ENCODE assay signal across 1 cellular context in the genomic region with DNA sequence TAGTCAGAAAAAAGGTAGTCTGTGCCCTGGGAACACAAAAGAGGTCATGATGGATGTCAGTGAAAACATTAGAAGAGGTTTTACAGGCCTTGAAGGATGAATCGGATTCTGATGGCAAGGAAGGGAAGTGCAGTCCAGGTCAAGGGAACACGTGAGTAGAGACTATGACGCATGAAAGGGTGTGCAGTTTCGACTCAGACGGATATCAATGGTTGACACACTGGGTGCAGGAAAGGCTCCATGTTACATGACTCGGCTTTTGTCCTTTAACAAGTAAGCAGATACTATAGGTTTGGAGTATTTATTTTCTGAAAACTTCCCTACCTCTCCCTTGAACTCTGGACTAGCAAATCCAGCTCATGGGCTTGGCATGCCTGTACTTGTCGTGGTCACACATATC.
TF ChIP-seq lines count a peak whose summit lies in the region.

No MANE protein-coding gene starts in this region.

TF ChIP-seq in endothelial cell of umbilical vein, 7 proteins besides CTCF, POLR2A, EP300 and RAD21 (continued from another document):
- TF ChIP-seq GATA2 (IDR thresholded peaks at IDR 0.05; ENCODE audit: insufficient read depth, insufficient read length, low read depth, low read length) = no peak
- TF ChIP-seq, protein P1, sequence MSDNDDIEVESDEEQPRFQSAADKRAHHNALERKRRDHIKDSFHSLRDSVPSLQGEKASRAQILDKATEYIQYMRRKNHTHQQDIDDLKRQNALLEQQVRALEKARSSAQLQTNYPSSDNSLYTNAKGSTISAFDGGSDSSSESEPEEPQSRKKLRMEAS (IDR thresholded peaks at IDR 0.05; ENCODE audit: insufficient read depth, insufficient read length) = no peak
- no peak for TF ChIP-seq JUN (IDR thresholded peaks at IDR 0.05; ENCODE audit: borderline replicate concordance, insufficient read depth, insufficient read length, low read depth)
